8 cellular contexts compared by ENCODE assay signal in the genomic region with DNA sequence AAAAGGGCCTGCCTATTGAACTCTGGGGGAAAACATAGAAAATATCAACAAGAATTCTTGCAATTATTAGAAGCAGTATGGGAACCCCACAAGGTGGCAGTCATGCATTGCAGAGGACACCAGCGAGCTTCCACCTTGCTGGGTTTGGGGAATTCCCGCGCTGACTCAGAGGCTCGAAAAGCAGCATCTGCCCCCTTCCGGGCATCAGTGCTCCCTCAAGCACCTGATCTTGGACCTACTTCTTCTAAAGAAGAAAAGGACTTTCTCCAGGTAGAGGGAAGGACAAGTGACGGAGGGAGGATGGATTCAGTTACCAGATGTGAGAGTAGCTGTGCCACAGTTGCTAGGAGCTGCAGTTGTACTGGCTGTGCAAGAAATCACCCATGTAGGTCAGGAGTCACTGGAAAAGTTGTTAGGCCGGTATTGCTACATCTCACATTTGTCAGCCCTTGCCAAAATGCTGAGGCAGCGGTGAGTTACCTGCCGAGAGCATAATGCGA.
DNase-seq lines count a peak whose midpoint lies in the region; ATAC-seq and TF ChIP-seq lines count a peak whose summit lies in the region.
"Not testable (repeated sequence)": the region's sequence is repeated elsewhere in the genome, so short reads cannot be mapped to it uniquely, and the experiment has no call there.

No MANE protein-coding gene starts in this region.

- H3K79me2 ChIP-seq in DOHH2 (ENCODE audit: control insufficient read depth, low read length); PC-9 (ENCODE audit: low read depth); mammary epithelial cell (ENCODE audit: insufficient read depth, low read length): not testable (repeated sequence)

- not testable (repeated sequence) for H3K9me2 ChIP-seq in DOHH2 (replicated peaks; ENCODE audit: control insufficient read depth, low read length); PC-9 (ENCODE audit: insufficient read depth)

- H2AFZ ChIP-seq in PC-9; mammary epithelial cell (ENCODE audit: low read depth, low read length): not testable (repeated sequence)

- not testable (repeated sequence) for H3K36me3 Mint-ChIP-seq in activated CD8-positive, alpha-beta T cell treated with anti-CD3 and anti-CD28 coated beads for 36 hours (ENCODE audit: low read depth)

- not testable (repeated sequence) for H3K9ac ChIP-seq in mammary epithelial cell (ENCODE audit: insufficient read depth, low read length)

- in situ Hi-C loops in mammary epithelial cell (cut with MboI; ENCODE audit: low sequenced_read_pairs in 2 of 2) = loop anchor here (10.0 to 25.0 kb wide), 2 partner anchors 635 to 648 kb away; no protein-coding TSS in a partner anchor

- DNase-seq in NAMALWA (ENCODE audit: low spot score) (peak; percentile 64), PC-9 (peak; percentile 77 to 84), mammary epithelial cell (peak; percentile 79), iris pigment epithelial cell (ENCODE audit: low read depth) (peak; percentile 14), retinal pigment epithelial cell (ENCODE audit: low read depth) (peak; percentile 0), superior temporal gyrus (ENCODE audit: extremely low spot score) (peak; percentile 65)
- peak; percentile 83 for DNase-seq in activated CD8-positive, alpha-beta T cell treated with anti-CD3 and anti-CD28 coated beads for 36 hours

- ATAC-seq in activated CD8-positive, alpha-beta T cell treated with anti-CD3 and anti-CD28 coated beads for 36 hours = not testable (repeated sequence)

- peak; percentile 54 for TF ChIP-seq CTCF in DOHH2 (IDR thresholded peaks at IDR 0.05; ENCODE audit: low read depth, low read length, poor library complexity, severe bottlenecking)
- TF ChIP-seq CTCF in PC-9 (conservative IDR thresholded peaks at IDR 0.05) = peak; percentile 93
- TF ChIP-seq CTCF in activated CD8-positive, alpha-beta T cell treated with anti-CD3 and anti-CD28 coated beads for 36 hours (IDR thresholded peaks at IDR 0.05) = peak; percentile 85
- peak; percentile 39 to 62 for TF ChIP-seq CTCF in mammary epithelial cell (conservative IDR thresholded peaks at IDR 0.05 in 1 of 2, IDR thresholded peaks at IDR 0.05 in 1 of 2; ENCODE audit: extremely low read depth in 1 of 2, insufficient read depth in 1 of 2, low read depth in 1 of 2, low read length in 2 of 2)
- peak; percentile 39 for TF ChIP-seq CTCF in retinal pigment epithelial cell (conservative IDR thresholded peaks at IDR 0.05; ENCODE audit: low read depth, low read length)

- H3K36me3 ChIP-seq in DOHH2 (ENCODE audit: control insufficient read depth, low read length); PC-9 (ENCODE audit: low read depth); mammary epithelial cell (ENCODE audit: insufficient read depth, low read length): not testable (repeated sequence)

- H3F3A ChIP-seq in DOHH2 (ENCODE audit: control insufficient read depth, insufficient read depth); PC-9 (ENCODE audit: insufficient read depth, low read depth): not testable (repeated sequence)

- not testable (repeated sequence) for H3K9me3 ChIP-seq in DOHH2 (ENCODE audit: control insufficient read depth, insufficient read depth, low read length); PC-9 (ENCODE audit: insufficient read depth, low read depth); mammary epithelial cell (replicated peaks; ENCODE audit: insufficient read depth, low read length)

- H3K4me3 Mint-ChIP-seq in activated CD8-positive, alpha-beta T cell treated with anti-CD3 and anti-CD28 coated beads for 36 hours = not testable (repeated sequence)

- WGBS in mammary epithelial cell (ENCODE audit: low coverage, missing lambda C conversion rate) = 2% methylated on average over 7 of the region's 10 CpGs

- dilution Hi-C loops in mammary epithelial cell (cut with HindIII; ENCODE audit: low sequenced_read_pairs) = not testable (repeated sequence)

- CTCF ChIA-PET in PC-9 (lab: Charles Lee) = interaction anchor here (0.5 to 1.1 kb wide), 4 partner anchors 179 to 691 kb away, joined by 3 to 7 read pairs (median 3); no protein-coding TSS in a partner anchor
- CTCF ChIA-PET in activated CD8-positive, alpha-beta T cell treated with anti-CD3 and anti-CD28 coated beads for 36 hours (lab: Charles Lee) = interaction anchor here (0.6 to 1.2 kb wide), 2 partner anchors 10 to 644 kb away, joined by 3 to 4 read pairs; no protein-coding TSS in a partner anchor
- CTCF ChIA-PET in mammary epithelial cell (lab: Charles Lee; ENCODE audit: low non-redundant PET) = not testable (repeated sequence)

- H3K27me3 Mint-ChIP-seq in activated CD8-positive, alpha-beta T cell treated with anti-CD3 and anti-CD28 coated beads for 36 hours = not testable (repeated sequence)

- H3K4me2 ChIP-seq in DOHH2 (ENCODE audit: low read length); mammary epithelial cell (ENCODE audit: insufficient read depth, low read depth, low read length): not testable (repeated sequence)
- peak overlapping the region; percentile 82 for H3K4me2 ChIP-seq in PC-9

- not testable (repeated sequence) for BruUV-seq in PC-9 (replicated peaks; lab: Mats Ljungman, UMichigan); mammary epithelial cell (replicated peaks; lab: Mats Ljungman, UMichigan)

- not testable (repeated sequence) for H3K27ac ChIP-seq in DOHH2 (ENCODE audit: low read depth, low read length); mammary epithelial cell (ENCODE audit: insufficient read depth, low read depth, low read length)
- H3K27ac ChIP-seq in PC-9 = peak overlapping the region; percentile 71

- POLR2A ChIA-PET in PC-9 (lab: Charles Lee; ENCODE audit: unreplicated experiment); activated CD8-positive, alpha-beta T cell treated with anti-CD3 and anti-CD28 coated beads for 36 hours (lab: Charles Lee): not testable (repeated sequence)

- H3K27me3 ChIP-seq in DOHH2 (ENCODE audit: control insufficient read depth, low read length); PC-9 (ENCODE audit: insufficient read depth, low read depth); mammary epithelial cell (ENCODE audit: insufficient read depth, low read length): not testable (repeated sequence)

- not testable (repeated sequence) for H3K4me1 Mint-ChIP-seq in activated CD8-positive, alpha-beta T cell treated with anti-CD3 and anti-CD28 coated beads for 36 hours (ENCODE audit: low read depth)

- H3K4me1 ChIP-seq in DOHH2 (ENCODE audit: control insufficient read depth, low read length); mammary epithelial cell (ENCODE audit: insufficient read depth, low read length): not testable (repeated sequence)
- peaks cover 20% of the 10 kb centered on the region; the same call in 1 of the 2 replicates for H3K4me1 ChIP-seq in PC-9 (replicated peaks; ENCODE audit: insufficient read depth)

- not testable (repeated sequence) for H4K20me1 ChIP-seq in DOHH2 (ENCODE audit: control insufficient read depth, insufficient read depth, low read depth, low read length); PC-9 (ENCODE audit: insufficient read depth); mammary epithelial cell (ENCODE audit: insufficient read depth, low read length)

- intact Hi-C loops in PC-9 (cut with micrococcal nuclease; ENCODE audit: unreplicated experiment) (loop anchor here (2.0 to 10.0 kb wide), 3 partner anchors 85 to 530 kb away; no protein-coding TSS in a partner anchor), mammary epithelial cell (cut with micrococcal nuclease) (loop anchor here (1.0 to 5.0 kb wide), 5 partner anchors 320 to 644 kb away; no protein-coding TSS in a partner anchor)
- intact Hi-C loops in activated CD8-positive, alpha-beta T cell treated with anti-CD3 and anti-CD28 coated beads for 36 hours (cut with micrococcal nuclease) = loop anchor here (10.0 kb wide), 2 partner anchors 538 to 648 kb away; no protein-coding TSS in a partner anchor

- H3K27ac Mint-ChIP-seq in activated CD8-positive, alpha-beta T cell treated with anti-CD3 and anti-CD28 coated beads for 36 hours = not testable (repeated sequence)

- H3K4me3 ChIP-seq in DOHH2 (ENCODE audit: low read length); mammary epithelial cell (replicated peaks in 1 of 3; ENCODE audit: insufficient read depth in 1 of 3, low read depth in 2 of 3, low read length in 3 of 3); retinal pigment epithelial cell (ENCODE audit: low read length): not testable (repeated sequence)
- H3K4me3 ChIP-seq in PC-9 = peak overlapping the region; percentile 45; the same call in 1 of the 2 replicates

- not testable (repeated sequence) for H3K9me3 Mint-ChIP-seq in activated CD8-positive, alpha-beta T cell treated with anti-CD3 and anti-CD28 coated beads for 36 hours

Comparison
In these comparisons a context has a peak if more than half of its experiments do, and no peak if none do; other contexts are left out.
1. CTCF ChIP-seq: peak in every context shown above with its lines; median percentile 93 in PC-9; 85 in activated CD8-positive, alpha-beta T cell treated with anti-CD3 and anti-CD28 coated beads for 36 hours; 54 in DOHH2; 50 in mammary epithelial cell; 39 in retinal pigment epithelial cell.
2. DNase-seq: peak in every context shown above with its lines; median percentile 83 in activated CD8-positive, alpha-beta T cell treated with anti-CD3 and anti-CD28 coated beads for 36 hours; 80 in PC-9; 79 in mammary epithelial cell; 65 in superior temporal gyrus; 64 in NAMALWA; 14 in iris pigment epithelial cell; 0 in retinal pigment epithelial cell.